In the genomic region with DNA sequence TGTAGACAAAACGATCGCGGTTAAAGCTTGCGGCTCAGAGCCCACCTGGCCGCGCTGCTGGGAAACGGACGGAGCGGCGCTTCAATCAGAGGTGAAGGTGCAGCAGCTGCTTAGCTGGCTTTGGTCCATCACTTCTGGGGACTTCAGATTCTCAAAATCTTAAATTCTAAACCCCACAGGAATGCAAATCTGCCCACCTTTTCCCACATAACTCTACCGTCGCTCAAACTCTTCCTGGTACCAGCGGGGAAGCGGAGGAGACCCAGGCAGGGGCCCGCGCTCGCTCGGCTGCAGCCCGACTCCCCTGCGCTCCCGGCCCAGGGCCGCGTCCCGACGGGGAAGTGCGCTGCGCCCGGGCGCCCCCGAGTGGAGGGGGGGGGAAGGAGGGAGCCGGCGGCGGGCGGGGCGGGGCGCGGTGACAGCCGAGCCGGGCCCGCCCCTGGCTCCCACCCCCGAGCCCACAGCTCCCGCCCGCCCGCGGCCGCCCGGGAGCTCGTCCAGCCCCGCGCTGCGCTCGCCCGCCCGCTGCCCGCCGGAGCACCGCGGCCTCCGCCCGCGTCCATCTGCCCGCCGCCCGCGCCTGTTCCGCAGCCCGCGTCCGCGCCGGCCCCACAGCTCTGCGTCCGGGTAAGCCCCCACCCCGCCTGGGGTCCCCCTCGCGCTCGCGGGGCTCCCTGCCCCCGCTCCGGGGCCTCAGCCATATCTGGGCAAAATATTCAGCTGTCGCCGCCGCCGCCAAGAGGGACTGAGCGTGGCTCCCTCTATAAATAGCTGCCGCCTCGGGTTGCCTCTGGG, we compare ENCODE assay signal across 8 cellular contexts. TPM values are rescaled to one million over a fixed set of nuclear protein-coding genes. Genes with fewer than 3 reads are reported as not detected.
DNase-seq lines count a peak whose midpoint lies in the region; ATAC-seq and TF ChIP-seq lines count a peak whose summit lies in the region.

A gene (plus strand): TSS at position 490 of the 795 bp plus-strand sequence. CDS start 22,523 bp downstream, outside the sequence.

- peak within 1 kb of the TSS; percentile 58 for H3K4me3 Mint-ChIP-seq in Calu3 (ENCODE audit: low read depth, unreplicated experiment)
- H3K4me3 Mint-ChIP-seq in activated naive CD8-positive, alpha-beta T cell treated with anti-CD3 and anti-CD28 coated beads, Interleukin-2, amount 50 U/mL, for 24 hours: peak within 1 kb of the TSS; percentile 72

- peaks cover 10% of the 10 kb centered on the region for H3K36me3 Mint-ChIP-seq in Calu3 (ENCODE audit: insufficient read depth, unreplicated experiment)
- H3K36me3 Mint-ChIP-seq in activated naive CD8-positive, alpha-beta T cell treated with anti-CD3 and anti-CD28 coated beads, Interleukin-2, amount 50 U/mL, for 24 hours (ENCODE audit: low read depth): peaks cover 7% of the 10 kb centered on the region

- ATAC-seq in GM19467 (IDR thresholded peaks at IDR 0.05; ENCODE audit: unreplicated experiment) (peak; percentile 45), left ventricle myocardium superior (peak; percentile 78)
- peak; percentile 68 for ATAC-seq in activated naive CD8-positive, alpha-beta T cell treated with anti-CD3 and anti-CD28 coated beads, Interleukin-2, amount 50 U/mL, for 24 hours

- peak; percentile 69 for DNase-seq in Calu3
- peak; percentile 57 for DNase-seq in HT-29 (ENCODE audit: low spot score)
- peak; percentile 67 for DNase-seq in RPMI7951 (ENCODE audit: low read depth)
- DNase-seq in activated naive CD8-positive, alpha-beta T cell treated with anti-CD3 and anti-CD28 coated beads, Interleukin-2, amount 50 U/mL, for 24 hours: peak; percentile 57
- peak; percentile 89 for DNase-seq in left ventricle myocardium superior
- peak; percentile 89 for DNase-seq in posterior vena cava (ENCODE audit: low spot score)
- DNase-seq in SKM-1 (lab: John Stamatoyannopoulos, UW; ENCODE audit: unreplicated experiment): no peak

- no peaks in the 10 kb centered on the region for H3K9me3 Mint-ChIP-seq in Calu3 (ENCODE audit: low read depth, unreplicated experiment)
- no peaks in the 10 kb centered on the region for H3K9me3 Mint-ChIP-seq in activated naive CD8-positive, alpha-beta T cell treated with anti-CD3 and anti-CD28 coated beads, Interleukin-2, amount 50 U/mL, for 24 hours

- no TSS peak for BruUV-seq in Calu3 (replicated peaks; lab: Mats Ljungman, UMichigan)

- no peaks in the 10 kb centered on the region for H3K27me3 Mint-ChIP-seq in Calu3 (ENCODE audit: unreplicated experiment)
- H3K27me3 Mint-ChIP-seq in activated naive CD8-positive, alpha-beta T cell treated with anti-CD3 and anti-CD28 coated beads, Interleukin-2, amount 50 U/mL, for 24 hours: peaks cover 48% of the 10 kb centered on the region

- no peak for TF ChIP-seq CTCF in Calu3 (IDR thresholded peaks at IDR 0.05; ENCODE audit: unreplicated experiment)

- H3K4me1 Mint-ChIP-seq in Calu3 (ENCODE audit: low read depth, unreplicated experiment): peaks cover 9% of the 10 kb centered on the region
- peaks cover 18% of the 10 kb centered on the region for H3K4me1 Mint-ChIP-seq in activated naive CD8-positive, alpha-beta T cell treated with anti-CD3 and anti-CD28 coated beads, Interleukin-2, amount 50 U/mL, for 24 hours

- H3K27ac Mint-ChIP-seq in Calu3 (ENCODE audit: unreplicated experiment): no peak within 1 kb of the TSS
- peak within 1 kb of the TSS; percentile 20 for H3K27ac Mint-ChIP-seq in activated naive CD8-positive, alpha-beta T cell treated with anti-CD3 and anti-CD28 coated beads, Interleukin-2, amount 50 U/mL, for 24 hours

- intact Hi-C loops in Calu3 (cut with micrococcal nuclease; ENCODE audit: unreplicated experiment) (loop anchor here (5.0 kb wide), 1 partner anchor 96 kb away; no protein-coding TSS in a partner anchor), left ventricle myocardium superior (cut with micrococcal nuclease) (no loop called here), posterior vena cava (cut with DNase I) (loop anchor here in 1 of 2 donors (10.0 kb wide), 1 partner anchor 63 kb away; no protein-coding TSS in a partner anchor)

- CTCF ChIA-PET in Calu3 (lab: Charles Lee): interaction anchor here (0.6 to 1.4 kb wide), 5 partner anchors 28 to 115 kb away, joined by 4 to 10 read pairs (median 5); a partner anchor contains a TSS

RNA-seq across cellular contexts. Expression of the gene that starts here (rescaled TPM):
- 0.14 and 0.15 TPM in 2 replicates for total RNA-seq in Calu3 (2022)
- total RNA-seq in HT-29 (2014; rRNA removed; shearing (Covaris generic)): not detected in 2 replicates
- total RNA-seq in RPMI7951 (2014; rRNA removed; shearing (Covaris generic)): 0.98 and 1.3 TPM in 2 replicates
- 205 TPM for total RNA-seq in left ventricle myocardium superior
- 10 to 100 TPM; 57.8 to 72.1 TPM for total RNA-seq in posterior vena cava

Comparison
In these comparisons a context has a peak if more than half of its experiments do, and no peak if none do; other contexts are left out.
1. RNA of the gene that starts here (total RNA-seq): 205 TPM in left ventricle myocardium superior (single experiment) and 57.8 to 72.1 TPM in posterior vena cava; 0.98 to 1.3 TPM in RPMI7951, 0.14 to 0.15 TPM in Calu3 and not detected in HT-29; every median in the first group is over 10 times any median in the second.
2. Peak in DNase-seq in Calu3; RNA of the gene not detected or under 1 TPM.
3. Peak in DNase-seq in HT-29; RNA of the gene not detected or under 1 TPM.
4. Peak in every context shown above with its lines, with median percentiles within 50 percentile points of each other: ATAC-seq.